In genomic region chr22:30435674-30436126, GRCh38 we compare ENCODE assay signal across 8 cellular contexts. TPM values are rescaled to one million over a fixed set of nuclear protein-coding genes. Genes with fewer than 3 reads are reported as not detected.
DNase-seq lines count a peak whose midpoint lies in the region; ATAC-seq and TF ChIP-seq lines count a peak whose summit lies in the region.

No MANE protein-coding gene starts in this region.

- ATAC-seq in foreskin keratinocyte (no peak), HG03342 (IDR thresholded peaks at IDR 0.05; ENCODE audit: unreplicated experiment) (no peak)

- TF ChIP-seq CTCF in foreskin keratinocyte (conservative IDR thresholded peaks at IDR 0.05) (peak; percentile 5), prostate gland (IDR thresholded peaks at IDR 0.05) (no peak)

- H3K4me3 ChIP-seq in prostate gland = no peak overlapping the region

- CTCF ChIA-PET in activated CD4-positive, alpha-beta memory T cell treated with anti-CD3 and anti-CD28 coated beads, Interleukin-2, amount 10 ng/mL, durations not matched to agents 7 days and 5 days (lab: Charles Lee) = interaction anchor here (7.5 kb wide), 1 partner anchor 12 kb away, joined by 69 read pairs; the partner anchor contains the start of gene MTFP1

- peak; percentile 82 for DNase-seq in activated CD4-positive, alpha-beta memory T cell treated with anti-CD3 and anti-CD28 coated beads, Interleukin-2, amount 10 ng/mL, durations not matched to agents 7 days and 5 days
- no peak for DNase-seq in foreskin keratinocyte
- DNase-seq in stimulated activated CD8-positive, alpha-beta memory T cell treated with anti-CD3 and anti-CD28 coated beads, Interleukin-15, amount 100 ng/mL, for 48 hours (ENCODE audit: low read depth in 2 of 2) = peak; percentile 66 to 71
- no peak for DNase-seq in NCI-H345 treated with DMSO at 0.1 percent for 48 hours (lab: John Stamatoyannopoulos, UW; ENCODE audit: unreplicated experiment)
- DNase-seq in AG08396 (ENCODE audit: low spot score) = no peak
- no peak for DNase-seq in prostate gland (ENCODE audit: low spot score)

- H3K36me3 Mint-ChIP-seq in IgD-negative memory B cell = peaks cover 7% of the 10 kb centered on the region
- H3K36me3 Mint-ChIP-seq in activated CD4-positive, alpha-beta memory T cell treated with anti-CD3 and anti-CD28 coated beads, Interleukin-2, amount 10 ng/mL, durations not matched to agents 7 days and 5 days (ENCODE audit: low read depth) = peaks cover 17% of the 10 kb centered on the region

- H3K9me3 Mint-ChIP-seq in IgD-negative memory B cell = peaks cover 0 to 21% (median 8%) of the 10 kb centered on the region in 3 donors
- H3K9me3 Mint-ChIP-seq in activated CD4-positive, alpha-beta memory T cell treated with anti-CD3 and anti-CD28 coated beads, Interleukin-2, amount 10 ng/mL, durations not matched to agents 7 days and 5 days = peaks cover 12% of the 10 kb centered on the region

- H3K27ac ChIP-seq in foreskin keratinocyte (no peak overlapping the region), prostate gland (peak overlapping the region in 1 of 2 donors; percentile 24)

- peak overlapping the region; percentile 62 to 94 (median 82) for H3K4me3 Mint-ChIP-seq in IgD-negative memory B cell
- H3K4me3 Mint-ChIP-seq in activated CD4-positive, alpha-beta memory T cell treated with anti-CD3 and anti-CD28 coated beads, Interleukin-2, amount 10 ng/mL, durations not matched to agents 7 days and 5 days = peak overlapping the region; percentile 56

- H3K9me3 ChIP-seq in prostate gland = no peaks in the 10 kb centered on the region

- peaks cover 8 to 16% (median 10%) of the 10 kb centered on the region in 3 donors for H3K4me1 Mint-ChIP-seq in IgD-negative memory B cell
- peaks cover 24% of the 10 kb centered on the region for H3K4me1 Mint-ChIP-seq in activated CD4-positive, alpha-beta memory T cell treated with anti-CD3 and anti-CD28 coated beads, Interleukin-2, amount 10 ng/mL, durations not matched to agents 7 days and 5 days

- H3K36me3 ChIP-seq in prostate gland = no peaks in the 10 kb centered on the region

- intact Hi-C loops in prostate gland (cut with DNase I) = no loop called here

- no peaks in the 10 kb centered on the region for H3K4me1 ChIP-seq in foreskin keratinocyte
- H3K4me1 ChIP-seq in prostate gland (replicated peaks) = no peaks in the 10 kb centered on the region

- no peaks in the 10 kb centered on the region for H3K27me3 ChIP-seq in foreskin keratinocyte
- H3K27me3 ChIP-seq in prostate gland (replicated peaks; ENCODE audit: insufficient read depth) = no peaks in the 10 kb centered on the region

- 94% methylated on average over 6 of the region's 6 CpGs for WGBS in prostate gland

- H3K27ac Mint-ChIP-seq in IgD-negative memory B cell = peak overlapping the region; percentile 80 to 99 (median 98)
- peak overlapping the region; percentile 88 for H3K27ac Mint-ChIP-seq in activated CD4-positive, alpha-beta memory T cell treated with anti-CD3 and anti-CD28 coated beads, Interleukin-2, amount 10 ng/mL, durations not matched to agents 7 days and 5 days

- H3K27me3 Mint-ChIP-seq in IgD-negative memory B cell = peaks cover 24% of the 10 kb centered on the region
- peaks cover 19% of the 10 kb centered on the region for H3K27me3 Mint-ChIP-seq in activated CD4-positive, alpha-beta memory T cell treated with anti-CD3 and anti-CD28 coated beads, Interleukin-2, amount 10 ng/mL, durations not matched to agents 7 days and 5 days

- POLR2A ChIA-PET in activated CD4-positive, alpha-beta memory T cell treated with anti-CD3 and anti-CD28 coated beads, Interleukin-2, amount 10 ng/mL, durations not matched to agents 7 days and 5 days (lab: Charles Lee) = interaction anchor here (1.0 to 7.2 kb wide), 4 partner anchors 9 to 240 kb away, joined by 3 to 80 read pairs (median 4); partner anchors contain the start of gene MTFP1

- no peak for TF ChIP-seq POLR2A in prostate gland (IDR thresholded peaks at IDR 0.05)

RNA-seq across cellular contexts. Expression of gene MTFP1, which starts 10.1 kb away (rescaled TPM):
- polyA plus RNA-seq in IgD-negative memory B cell = 27.8 TPM
- total RNA-seq in activated CD4-positive, alpha-beta memory T cell treated with anti-CD3 and anti-CD28 coated beads, Interleukin-2, amount 10 ng/mL, durations not matched to agents 7 days and 5 days = 10 to 100 TPM; 49.5 to 52.1 TPM
- 50.7 and 66.0 TPM in 2 replicates for total RNA-seq in foreskin keratinocyte
- polyA plus RNA-seq in foreskin keratinocyte = 74.0 and 90.2 TPM in 2 replicates
- total RNA-seq in prostate gland = 10 to 100 TPM; 14.1 to 28.1 TPM

RNA-seq across cellular contexts. Expression of gene SEC14L3, which starts 36.1 kb away (rescaled TPM):
- polyA plus RNA-seq in IgD-negative memory B cell (not detected), foreskin keratinocyte (not detected in 2 replicates)
- under 1 TPM in 1 of 2 experiments, not detected in 1; 0.25 TPM for total RNA-seq in activated CD4-positive, alpha-beta memory T cell treated with anti-CD3 and anti-CD28 coated beads, Interleukin-2, amount 10 ng/mL, durations not matched to agents 7 days and 5 days
- total RNA-seq in foreskin keratinocyte (not detected in 2 replicates), prostate gland (not detected)

RNA-seq across cellular contexts. Expression of gene SEC14L2, which starts 38.9 kb away (rescaled TPM):
- polyA plus RNA-seq in IgD-negative memory B cell (1.1 TPM), foreskin keratinocyte (28.3 and 35.2 TPM in 2 replicates)
- 1 to 10 TPM; 5.6 to 7.4 TPM for total RNA-seq in activated CD4-positive, alpha-beta memory T cell treated with anti-CD3 and anti-CD28 coated beads, Interleukin-2, amount 10 ng/mL, durations not matched to agents 7 days and 5 days
- total RNA-seq in foreskin keratinocyte (31.7 and 43.0 TPM in 2 replicates), prostate gland (10 to 100 TPM; 16.8 to 31.1 TPM)

RNA-seq across cellular contexts. Expression of gene RNF215, which starts 48.5 kb away (rescaled TPM):
- 0.20 TPM for polyA plus RNA-seq in IgD-negative memory B cell
- 10 to 100 TPM; 12.2 to 13.3 TPM for total RNA-seq in activated CD4-positive, alpha-beta memory T cell treated with anti-CD3 and anti-CD28 coated beads, Interleukin-2, amount 10 ng/mL, durations not matched to agents 7 days and 5 days
- total RNA-seq in foreskin keratinocyte = 9.2 and 12.0 TPM in 2 replicates
- polyA plus RNA-seq in foreskin keratinocyte = 8.2 and 9.4 TPM in 2 replicates
- 10 to 100 TPM; 18.1 to 20.0 TPM for total RNA-seq in prostate gland

Comparison
In these comparisons a context has a peak if more than half of its experiments do, and no peak if none do; other contexts are left out.
1. DNase-seq: peak in activated CD4-positive, alpha-beta memory T cell treated with anti-CD3 and anti-CD28 coated beads, Interleukin-2, amount 10 ng/mL, durations not matched to agents 7 days and 5 days (single experiment) and stimulated activated CD8-positive, alpha-beta memory T cell treated with anti-CD3 and anti-CD28 coated beads, Interleukin-15, amount 100 ng/mL, for 48 hours (2 of 2); none in foreskin keratinocyte (0 of 2), NCI-H345 treated with DMSO at 0.1 percent for 48 hours (single experiment), AG08396 (single experiment) and prostate gland (single experiment).